23 cellular contexts compared by ENCODE assay signal in the genomic region with DNA sequence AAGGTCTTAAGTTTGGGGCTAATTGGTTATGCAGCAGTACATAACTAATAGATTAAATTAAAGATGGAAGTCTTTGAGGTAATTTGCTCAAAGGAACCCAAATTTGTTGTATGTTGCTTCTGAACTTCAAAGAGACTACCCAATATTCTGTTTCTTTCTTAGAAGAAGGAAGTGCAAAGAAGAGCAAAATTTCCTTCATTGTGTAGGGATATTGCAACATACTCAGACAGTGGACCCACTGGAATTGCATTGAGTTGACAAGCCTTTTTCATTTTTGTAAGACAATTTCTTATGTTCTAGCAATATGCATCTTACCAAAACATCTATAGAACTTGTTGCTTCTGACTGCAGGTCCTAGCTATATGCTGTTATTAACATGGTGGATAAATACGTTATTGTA.
"Had no signal": no experiment of that assay in that cellular context is flagged by ENCODE, and none has a peak within 500 bp of the region (broad histone marks: within the 10 kb centered on the region; RNA-seq: fewer than 3 reads in every experiment).

No MANE protein-coding gene starts in this region.

- H3K4me2 ChIP-seq: KMS-11 had no signal

- H3K27ac ChIP-seq: HL-60, KMS-11, RWPE1 had no signal

- ATAC-seq: Panc1, PC-3, SK-N-SH treated with all-trans-retinoic acid at 6 μM for 48 hours, T-cell had no signal

- H3K9ac ChIP-seq: KMS-11 had no signal

- DNase-seq: Kasumi-1, MM.1S, NCI-H1092 treated with DMSO at 0.1 percent for 48 hours, NCI-H1436, NCI-H187, NCI-H2029, NCI-H2081 treated with DMSO at 0.1 percent for 48 hours, NCI-H2171, NCI-H226, NCI-H446, NCI-H510A, NCI-H524 treated with DMSO at 0.1 percent for 48 hours, NCI-H69, NCI-H774, PC-3, SHP77, SW 1271, T-cell had no signal
